In the genomic region with DNA sequence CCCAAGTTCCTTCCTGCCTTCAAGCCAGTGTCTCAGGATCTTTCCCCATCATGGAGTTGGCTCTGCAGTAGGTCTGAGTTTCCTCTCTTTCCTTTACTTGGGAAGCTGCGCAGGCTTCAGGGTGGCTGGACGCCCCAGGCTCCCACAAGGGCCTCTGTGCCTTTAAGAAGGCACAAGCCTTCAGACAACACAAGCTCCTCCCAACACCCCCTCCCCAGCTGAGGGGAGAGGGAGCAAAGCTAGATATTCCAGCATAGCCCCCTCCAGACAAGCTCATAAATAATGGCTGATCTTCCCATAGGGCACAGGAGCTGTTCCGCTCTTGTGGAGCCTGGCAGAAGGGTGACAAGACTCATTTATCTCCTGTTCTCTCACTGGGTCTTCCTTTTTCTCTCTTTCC, we compare ENCODE assay signal across 1 cellular context.
TF ChIP-seq lines count a peak whose summit lies in the region.

No MANE protein-coding gene starts in this region.

TF ChIP-seq in IMR-90, 13 proteins besides CTCF, POLR2A, EP300 and RAD21:
- TF ChIP-seq MAFK (IDR thresholded peaks at IDR 0.05; ENCODE audit: low read depth, low read length), result no peak
- no peak for TF ChIP-seq MXI1 (IDR thresholded peaks at IDR 0.05; ENCODE audit: borderline replicate concordance, low read depth, low read length)
- TF ChIP-seq RCOR1 (IDR thresholded peaks at IDR 0.05; ENCODE audit: insufficient replicate concordance, low read length), result no peak
- TF ChIP-seq BHLHE40 (IDR thresholded peaks at IDR 0.05; ENCODE audit: low read depth, low read length), result no peak
- TF ChIP-seq, protein P1, sequence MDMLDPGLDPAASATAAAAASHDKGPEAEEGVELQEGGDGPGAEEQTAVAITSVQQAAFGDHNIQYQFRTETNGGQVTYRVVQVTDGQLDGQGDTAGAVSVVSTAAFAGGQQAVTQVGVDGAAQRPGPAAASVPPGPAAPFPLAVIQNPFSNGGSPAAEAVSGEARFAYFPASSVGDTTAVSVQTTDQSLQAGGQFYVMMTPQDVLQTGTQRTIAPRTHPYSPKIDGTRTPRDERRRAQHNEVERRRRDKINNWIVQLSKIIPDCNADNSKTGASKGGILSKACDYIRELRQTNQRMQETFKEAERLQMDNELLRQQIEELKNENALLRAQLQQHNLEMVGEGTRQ (IDR thresholded peaks at IDR 0.05; ENCODE audit: low read depth, low read length), result no peak
- TF ChIP-seq MAZ (IDR thresholded peaks at IDR 0.05; ENCODE audit: borderline replicate concordance, low read depth, low read length), result no peak
- TF ChIP-seq, protein P2, sequence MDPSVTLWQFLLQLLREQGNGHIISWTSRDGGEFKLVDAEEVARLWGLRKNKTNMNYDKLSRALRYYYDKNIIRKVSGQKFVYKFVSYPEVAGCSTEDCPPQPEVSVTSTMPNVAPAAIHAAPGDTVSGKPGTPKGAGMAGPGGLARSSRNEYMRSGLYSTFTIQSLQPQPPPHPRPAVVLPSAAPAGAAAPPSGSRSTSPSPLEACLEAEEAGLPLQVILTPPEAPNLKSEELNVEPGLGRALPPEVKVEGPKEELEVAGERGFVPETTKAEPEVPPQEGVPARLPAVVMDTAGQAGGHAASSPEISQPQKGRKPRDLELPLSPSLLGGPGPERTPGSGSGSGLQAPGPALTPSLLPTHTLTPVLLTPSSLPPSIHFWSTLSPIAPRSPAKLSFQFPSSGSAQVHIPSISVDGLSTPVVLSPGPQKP (IDR thresholded peaks at IDR 0.05; ENCODE audit: borderline replicate concordance, low read depth, low read length), result no peak
- no peak for TF ChIP-seq CHD1 (IDR thresholded peaks at IDR 0.05; ENCODE audit: low read depth, low read length)
- no peak for TF ChIP-seq FOS (IDR thresholded peaks at IDR 0.05; ENCODE audit: low read depth, low read length)
- no peak for TF ChIP-seq CEBPB (IDR thresholded peaks at IDR 0.05; ENCODE audit: low read depth, low read length)
- no peak for TF ChIP-seq NFE2L2 (IDR thresholded peaks at IDR 0.05; ENCODE audit: low read depth, low read length)
- no peak for TF ChIP-seq SMC3 (IDR thresholded peaks at IDR 0.05; ENCODE audit: low read depth, low read length)
- no peak for TF ChIP-seq RFX5 (IDR thresholded peaks at IDR 0.05; ENCODE audit: low read depth, low read length)
TF ChIP-seq in IMR-90: peak in this region for 0.
